In genomic region chrX:65686246-65686645, GRCh38 we compare ENCODE assay signal across 15 cellular contexts. TPM values are rescaled to one million over a fixed set of nuclear protein-coding genes. Genes with fewer than 3 reads are reported as not detected.
DNase-seq lines count a peak whose midpoint lies in the region; ATAC-seq, FAIRE-seq and TF ChIP-seq lines count a peak whose summit lies in the region.
"Had no signal": no experiment of that assay in that cellular context is flagged by ENCODE, and none has a peak within 500 bp of the region (broad histone marks: within the 10 kb centered on the region; RNA-seq: fewer than 3 reads in every experiment).

No MANE protein-coding gene starts in this region.

- H3K36me3 Mint-ChIP-seq in CD4-positive, CD25-positive, alpha-beta regulatory T cell, result peaks cover 31% of the 10 kb centered on the region
- H3K36me3 Mint-ChIP-seq in IgD-negative memory B cell, result peaks cover 7% of the 10 kb centered on the region
- H3K36me3 Mint-ChIP-seq in nephron progenitor cell (ENCODE audit: low read depth), result peaks cover 16% of the 10 kb centered on the region

- no peaks in the 10 kb centered on the region; the same call in none of the 2 replicates for H4K20me1 ChIP-seq in GM12878 (ENCODE audit: control insufficient read depth, insufficient read depth)

- CTCF ChIA-PET in GM12878 (lab: Yijun Ruan, JAX), result interaction anchor here (1.1 to 4.4 kb wide), 5 partner anchors 12 to 90 kb away, joined by 4 to 26 read pairs (median 5); no protein-coding TSS in a partner anchor

- TF ChIP-seq EP300 in GM12878 (IDR thresholded peaks at IDR 0.05; ENCODE audit: borderline replicate concordance in 1 of 2, control insufficient read depth in 1 of 2, low read depth in 2 of 2, low read length in 2 of 2), result no peak

- no peak for TF ChIP-seq RAD21 in GM12878 (IDR thresholded peaks at IDR 0.05; ENCODE audit: insufficient read depth, low read depth, low read length)

- H3K4me3 Mint-ChIP-seq in CD4-positive, CD25-positive, alpha-beta regulatory T cell, result peak overlapping the region; percentile 69 to 84 (median 74)
- H3K4me3 Mint-ChIP-seq in IgD-negative memory B cell, result peak overlapping the region; percentile 41 to 86 (median 76)
- H3K4me3 Mint-ChIP-seq in nephron progenitor cell, result no peak overlapping the region
- H3K4me3 Mint-ChIP-seq: WTC11 had no signal

- SMC1A ChIA-PET in GM12878 (lab: Charles Lee; ENCODE audit: uncharacterized antibody, unreplicated experiment), result interaction anchor here (0.8 to 9.0 kb wide), 9 partner anchors 8 to 105 kb away, joined by 3 to 112 read pairs (median 12); partner anchors contain the start of gene MSN

- no peaks in the 10 kb centered on the region for H3K36me3 ChIP-seq in CD4-positive, CD25-positive, alpha-beta regulatory T cell (ENCODE audit: control insufficient read depth, insufficient read depth, low read length)
- H3K36me3 ChIP-seq in GM12878 (ENCODE audit: control insufficient read depth in 2 of 2, insufficient read depth in 2 of 2, low read length in 1 of 2), result peaks cover 0 to 1% of the 10 kb centered on the region in 2 experiments; a peak in 3 of 4 replicates

- TF ChIP-seq CTCF in GM12878 (IDR thresholded peaks at IDR 0.05 in 2 of 3, conservative IDR thresholded peaks at IDR 0.05 in 1 of 3; ENCODE audit: control insufficient read depth in 2 of 3, extremely low read depth in 1 of 3, insufficient read depth in 1 of 3, low read depth in 3 of 3, low read length in 3 of 3) (no peak), nephron progenitor cell (IDR thresholded peaks at IDR 0.05) (no peak), dorsolateral prefrontal cortex (IDR thresholded peaks at IDR 0.05 in 54 of 56, conservative IDR thresholded peaks at IDR 0.05 in 2 of 56; ENCODE audit: low read depth in 1 of 56, partially characterized antibody in 56 of 56) (no peak), foreskin fibroblast (IDR thresholded peaks at IDR 0.05; ENCODE audit: low read depth, low read length) (no peak)

- RAD21 ChIA-PET in GM12878 (lab: Charles Lee; ENCODE audit: unreplicated experiment), result interaction anchor here (0.7 to 9.6 kb wide), 6 partner anchors 8 to 90 kb away, joined by 4 to 109 read pairs (median 9); partner anchors contain the start of gene MSN

- peak overlapping the region; percentile 44 for H3K4me3 ChIP-seq in CD4-positive, CD25-positive, alpha-beta regulatory T cell (ENCODE audit: low read depth, low read length)
- no peak overlapping the region for H3K4me3 ChIP-seq in GM12878
- H3K4me3 ChIP-seq in dorsolateral prefrontal cortex, result no peak overlapping the region
- no peak overlapping the region for H3K4me3 ChIP-seq in foreskin fibroblast (ENCODE audit: low read depth in 1 of 2, low read length in 2 of 2)
- H3K4me3 ChIP-seq: testis had no signal

- H3K27me3 Mint-ChIP-seq in CD4-positive, CD25-positive, alpha-beta regulatory T cell, result no peaks in the 10 kb centered on the region
- H3K27me3 Mint-ChIP-seq in IgD-negative memory B cell (peaks cover 2% of the 10 kb centered on the region), nephron progenitor cell (ENCODE audit: low read depth, poor library complexity) (no peaks in the 10 kb centered on the region)

- H3K4me2 ChIP-seq in GM12878 (ENCODE audit: control insufficient read depth, insufficient read depth), result peak overlapping the region; percentile 57

- intact Hi-C loops in GM12878 (cut with micrococcal nuclease; ENCODE audit: unreplicated experiment) (no loop called here), dorsolateral prefrontal cortex (cut with DNase I) (no loop called here)

- peaks cover 91% of the 10 kb centered on the region for H3K4me1 ChIP-seq in CD4-positive, CD25-positive, alpha-beta regulatory T cell (ENCODE audit: control insufficient read depth, insufficient read depth, low read length, poor library complexity, severe bottlenecking)
- H3K4me1 ChIP-seq in GM12878 (ENCODE audit: control insufficient read depth, insufficient read depth, low read length), result peaks cover 48% of the 10 kb centered on the region
- H3K4me1 ChIP-seq: testis had no signal

- peaks cover 25 to 97% (median 66%) of the 10 kb centered on the region in 4 donors for H3K4me1 Mint-ChIP-seq in CD4-positive, CD25-positive, alpha-beta regulatory T cell
- H3K4me1 Mint-ChIP-seq in IgD-negative memory B cell, result peaks cover 58 to 78% (median 77%) of the 10 kb centered on the region in 3 donors
- peaks cover 22% of the 10 kb centered on the region for H3K4me1 Mint-ChIP-seq in nephron progenitor cell

- peak overlapping the region; percentile 66 to 83 (median 80) for H3K27ac Mint-ChIP-seq in CD4-positive, CD25-positive, alpha-beta regulatory T cell
- H3K27ac Mint-ChIP-seq in IgD-negative memory B cell, result peak overlapping the region; percentile 61 to 94 (median 89)
- peak overlapping the region; percentile 89 for H3K27ac Mint-ChIP-seq in nephron progenitor cell
- H3K27ac Mint-ChIP-seq: WTC11 had no signal

- no peak for ATAC-seq in CD4-positive, CD25-positive, alpha-beta regulatory T cell (ENCODE audit: low read depth in 2 of 2)
- ATAC-seq in GM12878 (no peak), HG02763 (IDR thresholded peaks at IDR 0.05; ENCODE audit: unreplicated experiment) (no peak), SK-N-SH treated with all-trans-retinoic acid at 6 μM for 48 hours (no peak)
- ATAC-seq: sciatic nerve, WTC11 had no signal

- BruUV-seq in GM12878 (replicated peaks; lab: Mats Ljungman, UMichigan), result no TSS peak

- FAIRE-seq in GM12878 (lab: Jason Lieb, UNC), result no peak

- H3K9me3 Mint-ChIP-seq in CD4-positive, CD25-positive, alpha-beta regulatory T cell, result no peaks in the 10 kb centered on the region
- H3K9me3 Mint-ChIP-seq in IgD-negative memory B cell, result no peaks in the 10 kb centered on the region
- peaks cover 44% of the 10 kb centered on the region for H3K9me3 Mint-ChIP-seq in nephron progenitor cell

- in situ Hi-C loops in GM12878 (cut with MboI), result no loop called here

- no peak overlapping the region for H3K9ac ChIP-seq in GM12878 (ENCODE audit: control insufficient read depth, insufficient read depth, low read length)

- no peak for DNase-seq in CD4-positive, CD25-positive, alpha-beta regulatory T cell
- no peak for DNase-seq in GM12878 (ENCODE audit: low read depth, low spot score)
- no peak for DNase-seq in nephron progenitor cell
- DNase-seq in dorsolateral prefrontal cortex, result no peak
- no peak for DNase-seq in foreskin fibroblast
- DNase-seq: activated gamma-delta T cell treated with Interleukin-2 at 50 U/mL for 16 hours, cerebellar nuclear complex, GOT3, NCI-H146, testis had no signal

- no peak for TF ChIP-seq POLR2A in GM12878 (IDR thresholded peaks at IDR 0.05; ENCODE audit: low read depth, low read length)

- no peaks in the 10 kb centered on the region for H3K27me3 ChIP-seq in CD4-positive, CD25-positive, alpha-beta regulatory T cell (ENCODE audit: control insufficient read depth, insufficient read depth, low read length)
- H3K27me3 ChIP-seq in GM12878 (replicated peaks in 1 of 2; ENCODE audit: control insufficient read depth in 2 of 2, insufficient read depth in 2 of 2, low read length in 1 of 2), result no peaks in the 10 kb centered on the region
- peaks cover 0 to 79% (median 15%) of the 10 kb centered on the region in 45 donors for H3K27me3 ChIP-seq in dorsolateral prefrontal cortex
- H3K27me3 ChIP-seq: testis had no signal

- POLR2A ChIA-PET in GM12878 (lab: Charles Lee), result interaction anchor here (0.7 to 5.1 kb wide), 7 partner anchors 9 to 18 kb away, joined by 3 to 26 read pairs (median 4); no protein-coding TSS in a partner anchor

- H3K79me2 ChIP-seq in GM12878 (ENCODE audit: control insufficient read depth, insufficient read depth, low read length), result peaks cover 82% of the 10 kb centered on the region

- peak overlapping the region; percentile 50 for H3K27ac ChIP-seq in CD4-positive, CD25-positive, alpha-beta regulatory T cell (ENCODE audit: insufficient read depth, low read length, poor library complexity, severe bottlenecking)
- H3K27ac ChIP-seq in GM12878 (ENCODE audit: control insufficient read depth, insufficient read depth) (peak overlapping the region; percentile 55), dorsolateral prefrontal cortex (no peak overlapping the region)
- H3K27ac ChIP-seq: testis had no signal

- H3K9me3 ChIP-seq in CD4-positive, CD25-positive, alpha-beta regulatory T cell (ENCODE audit: control insufficient read depth in 2 of 2, low read length in 2 of 2), result no peaks in the 10 kb centered on the region
- H3K9me3 ChIP-seq in GM12878 (replicated peaks; ENCODE audit: control insufficient read depth, insufficient read depth, low read length), result no peaks in the 10 kb centered on the region
- H3K9me3 ChIP-seq: testis had no signal

- H2AFZ ChIP-seq in GM12878 (ENCODE audit: control insufficient read depth, low read depth, low read length), result no peak overlapping the region

TF ChIP-seq in GM12878, 131 proteins besides CTCF, POLR2A, EP300 and RAD21 (continues in another document):
- TF ChIP-seq ASH2L (IDR thresholded peaks at IDR 0.05; ENCODE audit: borderline replicate concordance, low read depth), result no peak

TF ChIP-seq in SK-N-SH treated with all-trans-retinoic acid at 6 μM for 48 hours, 23 proteins besides CTCF, POLR2A, EP300 and RAD21 (continues in another document):
- no peak for TF ChIP-seq ISL1 (CRISPR knock-in tag; IDR thresholded peaks at IDR 0.05)

RNA-seq across cellular contexts. Expression of gene MSN, which starts 18.8 kb away (rescaled TPM):
- 339 TPM for total RNA-seq in CD4-positive, CD25-positive, alpha-beta regulatory T cell
- polyA plus RNA-seq in CD4-positive, CD25-positive, alpha-beta regulatory T cell, result 100 to 1,000 TPM; 382 to 527 (median 469) TPM
- 498 TPM for polyA plus RNA-seq in IgD-negative memory B cell
- total RNA-seq in GM12878 (2013; cell fraction: nucleolus; rRNA removed), result 67.4 and 69.4 TPM in 2 replicates
- 279 and 294 TPM in 2 replicates for total RNA-seq in GM12878 (2014; rRNA removed)
- total RNA-seq in GM12878 (2014; rRNA removed; fragmentation: Illumina TruSeq; extraction: Trizol), result 206 and 211 TPM in 2 replicates
- total RNA-seq in GM12878 (2021), result 315 and 317 TPM in 2 replicates
- 183 TPM for polyA plus RNA-seq in GM12878 (2011; ENCODE audit: low read depth)
- polyA plus RNA-seq in GM12878 (2011; rRNA removed), result 202 and 343 TPM in 2 replicates
- 285 and 339 TPM in 2 replicates for polyA plus RNA-seq in GM12878 (2011; cell fraction: cytosol; rRNA removed)
- polyA plus RNA-seq in GM12878 (2011; cell fraction: nucleus; rRNA removed), result 202 and 358 TPM in 2 replicates
- 215 and 225 TPM in 2 replicates for polyA plus RNA-seq in GM12878 (2012)
- 432 and 447 TPM in 2 replicates for polyA plus RNA-seq in GM12878 (2014; fragmentation: Illumina TruSeq; extraction: Trizol)
- polyA plus RNA-seq in GM12878 (2014; fragmentation: Nextera tagmentation; extraction: Ambion mirVana), result 100 to 1,000 TPM in 1 of 2 experiments, 10 to 100 TPM in 1; 93.8 to 104 TPM
- polyA plus RNA-seq in GM12878 (2014; rRNA removed), result 232 and 241 TPM in 2 replicates
- 100 to 1,000 TPM; 267 to 272 TPM for polyA plus RNA-seq in GM12878 (2016; fragmentation: Nextera tagmentation; extraction: Ambion mirVana)
- polyA minus RNA-seq in GM12878 (2011; rRNA and poly(A)+ RNA removed), result 303 and 349 TPM in 2 replicates
- 122 and 136 TPM in 2 replicates for polyA minus RNA-seq in GM12878 (2011; cell fraction: cytosol; rRNA and poly(A)+ RNA removed)
- 53.2 and 119 TPM in 2 replicates for polyA minus RNA-seq in GM12878 (2011; cell fraction: nucleus; rRNA and poly(A)+ RNA removed)
- 100 to 1,000 TPM in 4 of 120 experiments, 10 to 100 TPM in 116; 33.2 to 121 (median 55.6) TPM for total RNA-seq in dorsolateral prefrontal cortex

Comparison
In these comparisons a context has a peak if more than half of its experiments do, and no peak if none do; other contexts are left out.
1. H3K27ac ChIP-seq: peak in CD4-positive, CD25-positive, alpha-beta regulatory T cell (single experiment) and GM12878 (single experiment); none in dorsolateral prefrontal cortex (0 of 59).
2. Peak in every context shown above with its lines, with median percentiles within 50 percentile points of each other: H3K27ac Mint-ChIP-seq.